ENCODE assay signal across 8 cellular contexts in the genomic region with DNA sequence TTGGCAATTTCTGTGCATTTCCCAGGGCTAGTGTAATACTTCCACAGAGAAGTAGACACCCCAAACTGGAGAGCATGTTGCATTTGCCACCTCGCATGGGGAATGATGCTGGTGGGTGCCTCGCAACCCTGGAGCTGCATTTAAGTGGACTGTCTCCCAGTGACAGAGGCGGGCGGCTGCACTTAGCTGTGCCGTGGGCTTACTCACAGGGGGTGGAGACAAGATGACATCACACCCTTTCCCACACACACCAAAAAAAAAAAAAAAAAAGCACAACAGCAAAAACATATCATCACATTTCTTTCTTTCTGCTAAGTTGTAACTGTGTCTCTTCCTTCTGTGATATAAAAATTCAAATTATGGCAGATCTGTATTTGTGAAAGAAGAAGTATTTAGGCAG. TPM values are rescaled to one million over a fixed set of nuclear protein-coding genes. Genes with fewer than 3 reads are reported as not detected.
A peak's percentile ranks its signal among the peaks of the same experiment; 100 is the strongest.
DNase-seq lines count a peak whose midpoint lies in the region; ATAC-seq, FAIRE-seq and TF ChIP-seq lines count a peak whose summit lies in the region.

A gene with protein sequence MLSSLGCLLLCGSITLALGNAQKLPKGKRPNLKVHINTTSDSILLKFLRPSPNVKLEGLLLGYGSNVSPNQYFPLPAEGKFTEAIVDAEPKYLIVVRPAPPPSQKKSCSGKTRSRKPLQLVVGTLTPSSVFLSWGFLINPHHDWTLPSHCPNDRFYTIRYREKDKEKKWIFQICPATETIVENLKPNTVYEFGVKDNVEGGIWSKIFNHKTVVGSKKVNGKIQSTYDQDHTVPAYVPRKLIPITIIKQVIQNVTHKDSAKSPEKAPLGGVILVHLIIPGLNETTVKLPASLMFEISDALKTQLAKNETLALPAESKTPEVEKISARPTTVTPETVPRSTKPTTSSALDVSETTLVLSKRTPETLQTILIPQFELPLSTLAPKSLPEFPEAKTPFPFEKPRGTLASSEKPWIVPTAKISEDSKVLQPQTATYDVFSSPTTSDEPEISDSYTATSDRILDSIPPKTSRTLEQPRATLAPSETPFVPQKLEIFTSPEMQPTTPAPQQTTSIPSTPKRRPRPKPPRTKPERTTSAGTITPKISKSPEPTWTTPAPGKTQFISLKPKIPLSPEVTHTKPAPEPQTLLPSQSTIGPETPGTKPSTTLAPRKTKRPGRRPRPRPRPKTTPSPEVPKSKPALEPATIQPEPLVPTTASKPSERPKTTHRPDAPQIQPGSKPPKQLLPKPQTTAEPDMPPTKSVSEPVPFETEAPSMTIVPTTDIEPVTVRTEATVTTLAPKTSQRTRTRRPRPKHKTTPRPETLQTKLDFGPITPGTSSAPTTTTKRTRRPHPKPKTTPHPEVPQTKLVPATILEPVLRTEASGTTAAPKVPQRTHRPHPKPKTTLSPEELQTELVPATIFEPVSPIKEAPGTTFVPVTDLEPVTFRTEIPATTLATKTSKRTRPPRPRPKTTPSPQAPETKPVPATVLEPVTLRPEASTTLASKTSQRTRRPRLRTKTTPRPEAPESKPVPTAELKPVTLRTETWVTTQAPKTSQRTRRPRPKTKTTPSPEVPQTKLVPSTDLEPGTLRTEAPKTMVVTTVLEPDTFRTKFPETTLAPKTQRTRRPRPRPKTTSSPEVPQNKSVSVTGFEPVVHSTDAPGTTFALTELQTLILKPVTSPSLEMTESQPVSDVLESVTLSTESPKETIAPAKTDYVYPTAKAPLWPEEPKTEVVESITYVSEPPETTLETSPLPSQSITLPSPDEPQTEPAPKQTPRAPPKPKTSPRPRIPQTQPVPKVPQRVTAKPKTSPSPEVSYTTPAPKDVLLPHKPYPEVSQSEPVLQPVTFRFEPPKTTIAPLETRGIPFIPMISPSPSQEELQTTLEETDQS (N-terminal part only) (minus strand): TSS at position 113 of the 400 bp plus-strand sequence. CDS start 37 bp downstream, at position 76.

- H3K4me3 ChIP-seq in esophagus (ENCODE audit: low read depth in 1 of 2, low read length in 2 of 2) (peak within 1 kb of the TSS; percentile 24 to 43), muscle layer of colon (ENCODE audit: low read depth in 1 of 2, low read length in 2 of 2) (peak within 1 kb of the TSS; percentile 41 to 77)
- H3K4me3 ChIP-seq in CD8-positive, alpha-beta T cell (ENCODE audit: low read depth, low read length): no peak within 1 kb of the TSS

- CTCF ChIA-PET in Calu3 (lab: Charles Lee): interaction anchor here (0.5 to 2.5 kb wide), 8 partner anchors 13 to 531 kb away, joined by 3 to 12 read pairs (median 3); no protein-coding TSS in a partner anchor
- CTCF ChIA-PET in CD8-positive, alpha-beta T cell (lab: Charles Lee): no interaction called here
- CTCF ChIA-PET in CD4-positive, alpha-beta T cell (lab: Charles Lee): no interaction called here

- peak within 1 kb of the TSS; percentile 27 for H3K27ac Mint-ChIP-seq in Calu3 (ENCODE audit: unreplicated experiment)
- H3K27ac Mint-ChIP-seq in CD8-positive, alpha-beta T cell: no peak within 1 kb of the TSS
- no peak within 1 kb of the TSS for H3K27ac Mint-ChIP-seq in CD4-positive, alpha-beta T cell

- no peaks in the 10 kb centered on the region for H3K9me3 ChIP-seq in esophagus (ENCODE audit: control insufficient read depth in 2 of 2, insufficient read depth in 1 of 2, low read depth in 1 of 2, low read length in 1 of 2)
- no peaks in the 10 kb centered on the region for H3K9me3 ChIP-seq in muscle layer of colon (ENCODE audit: low read length)
- no peaks in the 10 kb centered on the region for H3K9me3 ChIP-seq in CD8-positive, alpha-beta T cell (ENCODE audit: low read length)
- no peaks in the 10 kb centered on the region for H3K9me3 ChIP-seq in CD4-positive, alpha-beta T cell (ENCODE audit: control insufficient read depth, low read length)

- POLR2A ChIA-PET in CD8-positive, alpha-beta T cell (lab: Charles Lee): no interaction called here
- POLR2A ChIA-PET in CD4-positive, alpha-beta T cell (lab: Charles Lee): no interaction called here

- H3K27ac ChIP-seq in esophagus (ENCODE audit: low read depth in 2 of 2, low read length in 1 of 2): peak within 1 kb of the TSS; percentile 66 to 70
- H3K27ac ChIP-seq in muscle layer of colon (ENCODE audit: low read depth, low read length): peak within 1 kb of the TSS; percentile 70
- no peak within 1 kb of the TSS for H3K27ac ChIP-seq in CD8-positive, alpha-beta T cell (ENCODE audit: low read depth, low read length)
- no peak within 1 kb of the TSS for H3K27ac ChIP-seq in CD4-positive, alpha-beta T cell (ENCODE audit: low read depth, low read length)

- H3K9me3 Mint-ChIP-seq in Calu3 (ENCODE audit: low read depth, unreplicated experiment): no peaks in the 10 kb centered on the region
- no peaks in the 10 kb centered on the region for H3K9me3 Mint-ChIP-seq in CD8-positive, alpha-beta T cell
- no peaks in the 10 kb centered on the region for H3K9me3 Mint-ChIP-seq in CD4-positive, alpha-beta T cell

- 11 to 29% methylated on average over 5 of the region's 5 CpGs for WGBS in esophagus, 2 donors

- H3K4me3 Mint-ChIP-seq in Calu3 (ENCODE audit: low read depth, unreplicated experiment): peak within 1 kb of the TSS; percentile 56
- no peak within 1 kb of the TSS for H3K4me3 Mint-ChIP-seq in CD8-positive, alpha-beta T cell
- H3K4me3 Mint-ChIP-seq in CD4-positive, alpha-beta T cell: no peak within 1 kb of the TSS

- H3K9ac ChIP-seq in muscle layer of colon (ENCODE audit: low read length): peak within 1 kb of the TSS; percentile 69

- FAIRE-seq in RCC 7860 (lab: Jason Lieb, UNC): peak; percentile 48

- H3K36me3 ChIP-seq in esophagus (ENCODE audit: control insufficient read depth in 2 of 2, insufficient read depth in 2 of 2, low read length in 1 of 2) (no peaks in the 10 kb centered on the region), muscle layer of colon (ENCODE audit: insufficient read depth, low read length) (no peaks in the 10 kb centered on the region)
- no peaks in the 10 kb centered on the region for H3K36me3 ChIP-seq in CD8-positive, alpha-beta T cell (ENCODE audit: insufficient read depth, low read length)

- H3K4me1 Mint-ChIP-seq in Calu3 (ENCODE audit: low read depth, unreplicated experiment): peaks cover 6% of the 10 kb centered on the region
- no peaks in the 10 kb centered on the region for H3K4me1 Mint-ChIP-seq in CD8-positive, alpha-beta T cell (ENCODE audit: low read depth)
- no peaks in the 10 kb centered on the region for H3K4me1 Mint-ChIP-seq in CD4-positive, alpha-beta T cell (ENCODE audit: low read depth)

- BruUV-seq in Calu3 (replicated peaks; lab: Mats Ljungman, UMichigan): no TSS peak

- H3K4me1 ChIP-seq in esophagus (ENCODE audit: control insufficient read depth in 2 of 2, insufficient read depth in 2 of 2, low read length in 1 of 2): no peaks in the 10 kb centered on the region
- H3K4me1 ChIP-seq in muscle layer of colon (ENCODE audit: insufficient read depth, low read length): peaks cover 24% of the 10 kb centered on the region
- no peaks in the 10 kb centered on the region for H3K4me1 ChIP-seq in CD8-positive, alpha-beta T cell (ENCODE audit: insufficient read depth, low read length)

- H3K36me3 Mint-ChIP-seq in Calu3 (ENCODE audit: insufficient read depth, unreplicated experiment): no peaks in the 10 kb centered on the region
- no peaks in the 10 kb centered on the region for H3K36me3 Mint-ChIP-seq in CD8-positive, alpha-beta T cell
- H3K36me3 Mint-ChIP-seq in CD4-positive, alpha-beta T cell (ENCODE audit: low read depth): no peaks in the 10 kb centered on the region

- H3K27me3 ChIP-seq in esophagus (ENCODE audit: control insufficient read depth in 1 of 2, insufficient read depth in 2 of 2, low read length in 2 of 2): no peaks in the 10 kb centered on the region
- H3K27me3 ChIP-seq in muscle layer of colon (ENCODE audit: control insufficient read depth in 1 of 2, insufficient read depth in 2 of 2, low read length in 2 of 2): no peaks in the 10 kb centered on the region
- H3K27me3 ChIP-seq in CD8-positive, alpha-beta T cell (ENCODE audit: insufficient read depth, low read length): no peaks in the 10 kb centered on the region
- no peaks in the 10 kb centered on the region for H3K27me3 ChIP-seq in CD4-positive, alpha-beta T cell (ENCODE audit: control insufficient read depth, insufficient read depth, low read length)

- intact Hi-C loops in Calu3 (cut with micrococcal nuclease; ENCODE audit: unreplicated experiment): loop anchor here (5.0 kb wide), 1 partner anchor 79 kb away; no protein-coding TSS in a partner anchor
- intact Hi-C loops in CD8-positive, alpha-beta T cell (cut with DNase I, micrococcal nuclease): no loop called here
- intact Hi-C loops in CD4-positive, alpha-beta T cell (cut with DNase I, micrococcal nuclease): no loop called here

- no peak for ATAC-seq in HG02759 (IDR thresholded peaks at IDR 0.05; ENCODE audit: unreplicated experiment)
- ATAC-seq in CD8-positive, alpha-beta T cell: no peak
- no peak for ATAC-seq in CD4-positive, alpha-beta T cell (ENCODE audit: poor library complexity)

- no peaks in the 10 kb centered on the region for H3K27me3 Mint-ChIP-seq in Calu3 (ENCODE audit: unreplicated experiment)
- peaks cover 8% of the 10 kb centered on the region for H3K27me3 Mint-ChIP-seq in CD8-positive, alpha-beta T cell (ENCODE audit: low read depth)
- H3K27me3 Mint-ChIP-seq in CD4-positive, alpha-beta T cell: peaks cover 10% of the 10 kb centered on the region

- no peak for TF ChIP-seq CTCF in Calu3 (IDR thresholded peaks at IDR 0.05; ENCODE audit: unreplicated experiment)
- TF ChIP-seq CTCF in CD8-positive, alpha-beta T cell (IDR thresholded peaks at IDR 0.05): no peak
- TF ChIP-seq CTCF in CD4-positive, alpha-beta T cell (IDR thresholded peaks at IDR 0.05): no peak

- peak; percentile 56 for DNase-seq in Calu3
- DNase-seq in RCC 7860 (ENCODE audit: low spot score): peak; percentile 46
- DNase-seq in CD8-positive, alpha-beta T cell: no peak
- DNase-seq in HT-29 (ENCODE audit: low spot score): no peak
- no peak for DNase-seq in CD4-positive, alpha-beta T cell

RNA-seq across cellular contexts. Expression of the gene that starts here (rescaled TPM):
- 5.2 and 19.5 TPM in 2 replicates for total RNA-seq in Calu3 (2022)
- 1 to 10 TPM; 2.1 to 4.0 TPM for polyA plus RNA-seq in esophagus
- not detected for total RNA-seq in CD8-positive, alpha-beta T cell
- total RNA-seq in HT-29 (2014; rRNA removed; shearing (Covaris generic)): not detected in 2 replicates
- total RNA-seq in CD4-positive, alpha-beta T cell: not detected

Comparison
In these comparisons a context has a peak if more than half of its experiments do, and no peak if none do; other contexts are left out.
1. DNase-seq: peak in Calu3 (single experiment) and RCC 7860 (single experiment); none in CD8-positive, alpha-beta T cell (0 of 7), HT-29 (single experiment) and CD4-positive, alpha-beta T cell (0 of 10).
2. H3K27ac ChIP-seq: peak in esophagus (2 of 2) and muscle layer of colon (single experiment); none in CD8-positive, alpha-beta T cell (single experiment) and CD4-positive, alpha-beta T cell (single experiment).